ENCODE assay signal across 8 cellular contexts in the genomic region with DNA sequence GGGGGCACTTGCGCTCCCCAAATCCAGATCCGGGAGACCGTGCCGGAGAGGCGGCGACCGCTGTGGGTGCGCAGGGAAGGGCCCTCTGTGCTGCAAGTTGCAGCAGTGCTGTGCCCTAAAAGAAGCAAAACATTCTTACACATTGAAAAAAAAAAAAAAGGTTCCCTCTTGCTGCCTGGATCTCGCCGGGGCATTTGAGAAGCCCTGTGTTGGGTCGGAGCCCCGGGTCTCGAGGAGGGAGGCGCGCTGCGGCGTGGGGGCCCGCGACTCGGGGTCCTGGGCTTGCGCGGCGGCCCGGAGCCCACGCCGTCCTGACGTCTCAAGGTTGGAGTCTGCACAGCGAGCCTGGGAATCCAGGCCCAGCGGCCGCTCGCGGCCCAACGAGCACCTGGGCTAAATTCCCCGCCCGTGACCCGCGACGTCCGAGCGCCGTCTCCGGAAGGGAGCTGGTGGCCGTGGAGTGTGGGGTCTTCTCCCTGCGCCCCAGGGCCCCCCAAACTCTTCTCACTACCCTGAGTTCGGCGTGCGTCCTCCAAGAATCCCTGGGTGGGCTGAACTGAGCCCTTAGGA. TPM values are rescaled to one million over a fixed set of nuclear protein-coding genes. Genes with fewer than 3 reads are reported as not detected.
DNase-seq lines count a peak whose midpoint lies in the region; ATAC-seq, FAIRE-seq and TF ChIP-seq lines count a peak whose summit lies in the region.

No MANE protein-coding gene starts in this region.

- peak in 1 of 2 experiments; percentile 46; a peak in 2 of 4 replicates for TF ChIP-seq RAD21 in K562 (CRISPR knock-in tag; conservative IDR thresholded peaks at IDR 0.05 in 1 of 2, IDR thresholded peaks at IDR 0.05 in 1 of 2)

- POLR2A ChIA-PET in activated CD8-positive, alpha-beta T cell treated with anti-CD3 and anti-CD28 coated beads for 36 hours (lab: Charles Lee): no interaction called here
- POLR2A ChIA-PET in activated CD8-positive, alpha-beta T cell treated with anti-CD3 and anti-CD28 coated beads, Interleukin-2, amount 10 ng/mL, durations not matched to agents 7 days and 5 days (lab: Charles Lee): no interaction called here
- POLR2A ChIA-PET in K562 (lab: Yijun Ruan, JAX): interaction anchor here (0.6 kb wide), 1 partner anchor 47 kb away, joined by 3 read pairs; no protein-coding TSS in a partner anchor

- no TSS peak for BruUV-seq in K562 (replicated peaks; lab: Mats Ljungman, UMichigan)

- H3K36me3 ChIP-seq in K562 (ENCODE audit: control insufficient read depth, insufficient read depth, low read length): no peaks in the 10 kb centered on the region

- no peak overlapping the region for H3K4me3 Mint-ChIP-seq in activated CD8-positive, alpha-beta T cell treated with anti-CD3 and anti-CD28 coated beads for 36 hours
- no peak overlapping the region for H3K4me3 Mint-ChIP-seq in activated CD8-positive, alpha-beta T cell treated with anti-CD3 and anti-CD28 coated beads, Interleukin-2, amount 10 ng/mL, durations not matched to agents 7 days and 5 days
- H3K4me3 Mint-ChIP-seq in stimulated activated naive CD8-positive, alpha-beta T cell treated with anti-CD3 and anti-CD28 coated beads, Interleukin-15, amount 100 ng/mL, for 72 hours: peak overlapping the region; percentile 64 to 81

- H3K79me2 ChIP-seq in K562 (ENCODE audit: control insufficient read depth, insufficient read depth, low read length): peaks cover 32% of the 10 kb centered on the region

- in situ Hi-C loops in K562 (cut with MboI): loop anchor here (25.0 kb wide), 1 partner anchor 224 kb away; the partner anchor contains the start of gene ZRANB1

- TF ChIP-seq EP300 in K562 (IDR thresholded peaks at IDR 0.05; ENCODE audit: low read length): no peak

- peak overlapping the region; percentile 56 to 91 for H3K9ac ChIP-seq in K562 (ENCODE audit: insufficient read depth in 1 of 2, low read depth in 2 of 2, low read length in 2 of 2)

- no peaks in the 10 kb centered on the region for H3K9me3 Mint-ChIP-seq in activated CD8-positive, alpha-beta T cell treated with anti-CD3 and anti-CD28 coated beads for 36 hours
- H3K9me3 Mint-ChIP-seq in activated CD8-positive, alpha-beta T cell treated with anti-CD3 and anti-CD28 coated beads, Interleukin-2, amount 10 ng/mL, durations not matched to agents 7 days and 5 days (ENCODE audit: insufficient read depth): no peaks in the 10 kb centered on the region
- no peaks in the 10 kb centered on the region for H3K9me3 Mint-ChIP-seq in stimulated activated naive CD8-positive, alpha-beta T cell treated with anti-CD3 and anti-CD28 coated beads, Interleukin-15, amount 100 ng/mL, for 72 hours

- H3K4me3 ChIP-seq in K562: peak overlapping the region; percentile 74

- peak; percentile 38 for TF ChIP-seq POLR2A in K562 (conservative IDR thresholded peaks at IDR 0.05)

- 12% methylated on average over 21 of the region's 47 CpGs for WGBS in K562 (ENCODE audit: insufficient coverage, low coverage, missing lambda C conversion rate)

- TF ChIP-seq CTCF in activated CD8-positive, alpha-beta T cell treated with anti-CD3 and anti-CD28 coated beads for 36 hours (IDR thresholded peaks at IDR 0.05): no peak
- peak in 1 of 3 experiments; percentile 54; a peak in 1 of 6 replicates for TF ChIP-seq CTCF in K562 (IDR thresholded peaks at IDR 0.05 in 2 of 3, conservative IDR thresholded peaks at IDR 0.05 in 1 of 3; ENCODE audit: insufficient read depth in 2 of 3, low read depth in 1 of 3, low read length in 3 of 3)

- CTCF ChIA-PET in activated CD8-positive, alpha-beta T cell treated with anti-CD3 and anti-CD28 coated beads for 36 hours (lab: Charles Lee): no interaction called here
- CTCF ChIA-PET in activated CD8-positive, alpha-beta T cell treated with anti-CD3 and anti-CD28 coated beads, Interleukin-2, amount 10 ng/mL, durations not matched to agents 7 days and 5 days (lab: Charles Lee): interaction anchor here (0.6 kb wide), 1 partner anchor 87 kb away, joined by 3 read pairs; no protein-coding TSS in a partner anchor
- CTCF ChIA-PET in K562 (lab: Yijun Ruan, JAX; ENCODE audit: low intra/inter-chr PET ratio): no interaction called here

- H3K9me3 ChIP-seq in K562 (replicated peaks; ENCODE audit: control insufficient read depth, insufficient read depth, low read depth, low read length): no peaks in the 10 kb centered on the region

- peak; percentile 60 for ATAC-seq in activated CD8-positive, alpha-beta T cell treated with anti-CD3 and anti-CD28 coated beads for 36 hours
- ATAC-seq in activated CD8-positive, alpha-beta T cell treated with anti-CD3 and anti-CD28 coated beads, Interleukin-2, amount 10 ng/mL, durations not matched to agents 7 days and 5 days: no peak
- ATAC-seq in K562 (peak; percentile 2), GM19463 (IDR thresholded peaks at IDR 0.05; ENCODE audit: unreplicated experiment) (no peak)
- ATAC-seq in stimulated activated naive CD8-positive, alpha-beta T cell treated with anti-CD3 and anti-CD28 coated beads, Interleukin-15, amount 100 ng/mL, for 72 hours: peak; percentile 59

- H3K27me3 ChIP-seq in K562 (ENCODE audit: control insufficient read depth in 2 of 2, insufficient read depth in 2 of 2, low read length in 2 of 2): no peaks in the 10 kb centered on the region; a peak in 1 of 5 replicates

- peaks cover 4% of the 10 kb centered on the region for H3K4me1 Mint-ChIP-seq in activated CD8-positive, alpha-beta T cell treated with anti-CD3 and anti-CD28 coated beads for 36 hours (ENCODE audit: low read depth)
- peaks cover 11% of the 10 kb centered on the region for H3K4me1 Mint-ChIP-seq in activated CD8-positive, alpha-beta T cell treated with anti-CD3 and anti-CD28 coated beads, Interleukin-2, amount 10 ng/mL, durations not matched to agents 7 days and 5 days (ENCODE audit: low read depth)
- no peaks in the 10 kb centered on the region for H3K4me1 Mint-ChIP-seq in stimulated activated naive CD8-positive, alpha-beta T cell treated with anti-CD3 and anti-CD28 coated beads, Interleukin-15, amount 100 ng/mL, for 72 hours

- no peaks in the 10 kb centered on the region for H3K36me3 Mint-ChIP-seq in activated CD8-positive, alpha-beta T cell treated with anti-CD3 and anti-CD28 coated beads for 36 hours (ENCODE audit: low read depth)
- H3K36me3 Mint-ChIP-seq in activated CD8-positive, alpha-beta T cell treated with anti-CD3 and anti-CD28 coated beads, Interleukin-2, amount 10 ng/mL, durations not matched to agents 7 days and 5 days (ENCODE audit: low read depth): no peaks in the 10 kb centered on the region

- peak overlapping the region; percentile 84 for H2AFZ ChIP-seq in K562 (ENCODE audit: low read depth, low read length)

- no peak for FAIRE-seq in K562 (lab: Jason Lieb, UNC)

- peak overlapping the region; percentile 83 for H3K27ac ChIP-seq in K562 (ENCODE audit: extremely low read depth, low read depth, low read length)

- peak overlapping the region; percentile 69 for H3K4me2 ChIP-seq in K562 (ENCODE audit: insufficient read depth, low read length)

- no peaks in the 10 kb centered on the region for H4K20me1 ChIP-seq in K562 (replicated peaks; ENCODE audit: control insufficient read depth, insufficient read depth, low read length)

- no peaks in the 10 kb centered on the region for H3K9me1 ChIP-seq in K562 (ENCODE audit: control insufficient read depth, insufficient read depth, low read length)

- peaks cover 0 to 25% of the 10 kb centered on the region in 2 experiments; a peak in 4 of 5 replicates for H3K4me1 ChIP-seq in K562 (replicated peaks in 1 of 2; ENCODE audit: control insufficient read depth in 2 of 2, insufficient read depth in 2 of 2, low read length in 2 of 2)

- intact Hi-C loops in activated CD8-positive, alpha-beta T cell treated with anti-CD3 and anti-CD28 coated beads for 36 hours (cut with micrococcal nuclease): no loop called here
- intact Hi-C loops in K562 (cut with micrococcal nuclease): no loop called here

- H3K27ac Mint-ChIP-seq in activated CD8-positive, alpha-beta T cell treated with anti-CD3 and anti-CD28 coated beads for 36 hours: no peak overlapping the region
- H3K27ac Mint-ChIP-seq in activated CD8-positive, alpha-beta T cell treated with anti-CD3 and anti-CD28 coated beads, Interleukin-2, amount 10 ng/mL, durations not matched to agents 7 days and 5 days: no peak overlapping the region
- H3K27ac Mint-ChIP-seq in stimulated activated naive CD8-positive, alpha-beta T cell treated with anti-CD3 and anti-CD28 coated beads, Interleukin-15, amount 100 ng/mL, for 72 hours: no peak overlapping the region

- DNase-seq in activated CD8-positive, alpha-beta T cell treated with anti-CD3 and anti-CD28 coated beads for 36 hours: no peak
- no peak for DNase-seq in activated CD8-positive, alpha-beta T cell treated with anti-CD3 and anti-CD28 coated beads, Interleukin-2, amount 10 ng/mL, durations not matched to agents 7 days and 5 days
- DNase-seq in K562 (ENCODE audit: extremely low read depth in 1 of 4, low spot score in 3 of 4) (peak in 1 of 4 experiments; percentile 12), inferior parietal cortex (ENCODE audit: extremely low spot score) (peak; percentile 41), NCI-H774 (lab: John Stamatoyannopoulos, UW) (no peak)
- DNase-seq in stimulated activated naive CD8-positive, alpha-beta T cell treated with anti-CD3 and anti-CD28 coated beads, Interleukin-15, amount 100 ng/mL, for 72 hours: peak in 1 of 2 donors; percentile 31
- no peak for DNase-seq in effector CD4-positive, alpha-beta T cell

- peaks cover 25% of the 10 kb centered on the region for H3K27me3 Mint-ChIP-seq in activated CD8-positive, alpha-beta T cell treated with anti-CD3 and anti-CD28 coated beads for 36 hours
- H3K27me3 Mint-ChIP-seq in activated CD8-positive, alpha-beta T cell treated with anti-CD3 and anti-CD28 coated beads, Interleukin-2, amount 10 ng/mL, durations not matched to agents 7 days and 5 days (ENCODE audit: low read depth): peaks cover 34% of the 10 kb centered on the region
- peaks cover 60% of the 10 kb centered on the region for H3K27me3 Mint-ChIP-seq in stimulated activated naive CD8-positive, alpha-beta T cell treated with anti-CD3 and anti-CD28 coated beads, Interleukin-15, amount 100 ng/mL, for 72 hours

RNA-seq across cellular contexts. Expression of gene CTBP2, which starts 1.3 kb away (rescaled TPM):
- under 1 TPM; 0.60 to 0.88 TPM for total RNA-seq in activated CD8-positive, alpha-beta T cell treated with anti-CD3 and anti-CD28 coated beads for 36 hours
- under 1 TPM; 0.29 to 0.40 TPM for total RNA-seq in activated CD8-positive, alpha-beta T cell treated with anti-CD3 and anti-CD28 coated beads, Interleukin-2, amount 10 ng/mL, durations not matched to agents 7 days and 5 days
- 15.3 and 51.2 TPM in 2 replicates for total RNA-seq in K562 (2011; cell fraction: chromatin; rRNA removed; ENCODE audit: low replicate concordance)
- 15.2 and 21.3 TPM in 2 replicates for total RNA-seq in K562 (2011; cell fraction: nucleolus; rRNA removed)
- 17.3 and 22.5 TPM in 2 replicates for total RNA-seq in K562 (2011; cell fraction: nucleoplasm; rRNA removed)
- total RNA-seq in K562 (2014; rRNA removed) (6.0 and 7.2 TPM in 2 replicates), K562 (2014; rRNA removed; fragmentation: Illumina TruSeq; extraction: Trizol) (8.0 and 8.3 TPM in 2 replicates), K562 (2015; rRNA removed; fragmentation: Illumina TruSeq; extraction: Trizol) (6.9 and 7.2 TPM in 2 replicates), K562 (2021) (6.5 and 8.8 TPM in 2 replicates)
- polyA plus RNA-seq in K562 (2011; rRNA removed) (1.3 and 1.8 TPM in 2 replicates), K562 (2014; fragmentation: Illumina TruSeq; extraction: Trizol) (2.0 and 3.2 TPM in 2 replicates), K562 (2014; fragmentation: Nextera tagmentation; extraction: Ambion mirVana) (1 to 10 TPM; 1.5 to 1.9 TPM), K562 (2014; rRNA removed) (5.1 and 5.6 TPM in 2 replicates)
- polyA plus RNA-seq in K562 (2011; cell fraction: cytosol; rRNA removed): 0.41 and 1.2 TPM in 2 replicates
- polyA plus RNA-seq in K562 (2011; cell fraction: nucleus; rRNA removed): 1.1 and 1.4 TPM in 2 replicates
- 2.5 and 2.7 TPM in 2 replicates for polyA plus RNA-seq in K562 (2012)
- 14.4 and 22.5 TPM in 2 replicates for polyA minus RNA-seq in K562 (2011; rRNA and poly(A)+ RNA removed)
- polyA minus RNA-seq in K562 (2011; cell fraction: cytosol; rRNA and poly(A)+ RNA removed): 9.6 and 12.3 TPM in 2 replicates
- polyA minus RNA-seq in K562 (2011; cell fraction: nucleus; rRNA and poly(A)+ RNA removed): 11.4 and 17.2 TPM in 2 replicates

Comparison
In these comparisons a context has a peak if more than half of its experiments do, and no peak if none do; other contexts are left out.
1. ATAC-seq: peak in activated CD8-positive, alpha-beta T cell treated with anti-CD3 and anti-CD28 coated beads for 36 hours (single experiment), K562 (single experiment) and stimulated activated naive CD8-positive, alpha-beta T cell treated with anti-CD3 and anti-CD28 coated beads, Interleukin-15, amount 100 ng/mL, for 72 hours (single experiment); none in activated CD8-positive, alpha-beta T cell treated with anti-CD3 and anti-CD28 coated beads, Interleukin-2, amount 10 ng/mL, durations not matched to agents 7 days and 5 days (single experiment) and GM19463 (single experiment).
2. H3K4me3 Mint-ChIP-seq: peak in stimulated activated naive CD8-positive, alpha-beta T cell treated with anti-CD3 and anti-CD28 coated beads, Interleukin-15, amount 100 ng/mL, for 72 hours (2 of 2); none in activated CD8-positive, alpha-beta T cell treated with anti-CD3 and anti-CD28 coated beads for 36 hours (single experiment) and activated CD8-positive, alpha-beta T cell treated with anti-CD3 and anti-CD28 coated beads, Interleukin-2, amount 10 ng/mL, durations not matched to agents 7 days and 5 days (single experiment).